In the genomic region with DNA sequence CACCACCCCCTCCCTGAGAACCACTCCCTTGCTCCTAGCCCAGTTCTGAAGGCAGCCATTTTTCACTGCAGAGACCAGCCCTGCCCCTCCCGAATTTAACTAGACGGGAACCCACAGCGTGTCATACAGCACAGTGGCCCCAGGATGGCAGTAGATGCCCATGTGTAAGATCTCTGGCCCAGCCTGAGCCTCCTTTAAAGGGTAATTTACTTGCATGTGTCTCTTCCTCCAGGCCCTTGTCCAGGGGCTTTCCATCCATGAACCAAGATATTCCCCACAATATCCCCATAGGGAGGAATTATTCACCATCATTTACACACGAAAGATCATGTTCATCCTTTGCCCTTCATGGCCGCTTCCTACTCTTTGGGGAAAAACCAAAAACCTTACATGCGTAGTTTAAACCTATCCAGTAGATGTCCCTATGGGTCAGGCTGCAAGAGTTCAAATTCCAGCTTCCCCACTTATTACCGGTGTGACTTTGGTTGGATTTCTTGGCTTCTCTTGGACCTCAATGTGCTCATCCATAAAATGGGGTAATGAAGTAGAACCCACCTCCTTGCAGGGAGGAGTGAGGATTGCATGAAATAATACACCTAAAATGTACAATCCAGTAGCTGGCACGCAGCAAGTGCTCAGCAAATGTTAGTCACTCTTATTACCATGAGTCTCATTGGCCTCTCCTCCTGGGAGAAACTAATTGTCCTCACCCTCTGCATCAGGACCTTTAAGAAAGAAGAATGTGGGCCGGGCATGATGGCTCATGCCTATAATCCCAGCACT, we compare ENCODE assay signal across 8 cellular contexts. TPM values are rescaled to one million over a fixed set of nuclear protein-coding genes. Genes with fewer than 3 reads are reported as not detected.
DNase-seq lines count a peak whose midpoint lies in the region; ATAC-seq lines count a peak whose summit lies in the region.

No MANE protein-coding gene starts in this region.

- ATAC-seq in HG03159 (IDR thresholded peaks at IDR 0.05; ENCODE audit: unreplicated experiment) (peak; percentile 61), GM21390 (IDR thresholded peaks at IDR 0.05; ENCODE audit: unreplicated experiment) (no peak)

- DNase-seq in DMS153 treated with DMSO at 0.1 percent for 48 hours (lab: John Stamatoyannopoulos, UW; ENCODE audit: unreplicated experiment) (peak; percentile 25), NCI-H446 (lab: John Stamatoyannopoulos, UW) (peak; percentile 65 to 92), ecto neural progenitor cell (ENCODE audit: low spot score) (peak; percentile 85), lung microvascular endothelial cell (ENCODE audit: low read depth in 2 of 2) (peak; percentile 87 to 88)
- peak; percentile 17 to 25 for DNase-seq in activated CD4-positive, alpha-beta T cell treated with anti-CD3 and anti-CD28 coated beads for 24 hours (ENCODE audit: low read depth in 2 of 2)
- peak; percentile 11 for DNase-seq in stimulated activated CD8-positive, alpha-beta memory T cell treated with anti-CD3 and anti-CD28 coated beads, Interleukin-12 subunit alpha, Interleukin-12 subunit beta, amount 100 ng/mL, for 1 hour (ENCODE audit: low read depth)

RNA-seq across cellular contexts. Expression of a gene that starts 4.0 kb away (rescaled TPM):
- total RNA-seq in lung microvascular endothelial cell, result not detected in 2 replicates

RNA-seq across cellular contexts. Expression of a gene that starts 39.0 kb away (rescaled TPM):
- total RNA-seq in lung microvascular endothelial cell, result not detected in 2 replicates

RNA-seq across cellular contexts. Expression of a gene that starts 42.6 kb away (rescaled TPM):
- 73.6 and 87.4 TPM in 2 replicates for total RNA-seq in lung microvascular endothelial cell

Comparison
In these comparisons a context has a peak if more than half of its experiments do, and no peak if none do; other contexts are left out.
1. DNase-seq: peak in every context shown above with its lines; median percentile 88 in lung microvascular endothelial cell; 85 in ecto neural progenitor cell; 78 in NCI-H446; 25 in DMS153 treated with DMSO at 0.1 percent for 48 hours; 21 in activated CD4-positive, alpha-beta T cell treated with anti-CD3 and anti-CD28 coated beads for 24 hours; 11 in stimulated activated CD8-positive, alpha-beta memory T cell treated with anti-CD3 and anti-CD28 coated beads, Interleukin-12 subunit alpha, Interleukin-12 subunit beta, amount 100 ng/mL, for 1 hour.